Comparison of ENCODE assay signal across 15 cellular contexts in the genomic region with DNA sequence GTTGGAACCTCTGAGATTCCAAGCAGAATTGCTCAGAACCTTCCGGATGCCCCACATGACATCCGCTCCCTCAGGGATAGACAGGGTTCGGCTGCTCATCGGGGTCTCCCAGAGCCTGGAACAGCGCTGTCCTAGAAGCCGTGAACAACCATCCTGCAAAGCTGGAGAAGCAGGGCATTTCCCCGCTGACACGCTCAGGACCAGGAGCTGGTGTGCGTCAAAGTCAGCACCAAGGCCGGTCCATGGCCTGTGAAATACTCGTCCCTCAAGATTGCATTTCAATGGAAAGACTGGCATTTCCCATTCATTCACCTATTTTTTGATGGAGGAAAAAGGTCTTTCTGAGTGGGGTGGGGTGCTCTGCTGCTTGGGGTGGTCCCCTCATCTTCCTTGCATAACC.
"Had no signal": no experiment of that assay in that cellular context is flagged by ENCODE, and none has a peak within 500 bp of the region (broad histone marks: within the 10 kb centered on the region; RNA-seq: fewer than 3 reads in every experiment).

No MANE protein-coding gene starts in this region.

- DNase-seq: activated naive CD4-positive, alpha-beta T cell treated with Interleukin-2 at 50 U/mL for 16 hours; activated naive CD8-positive, alpha-beta T cell treated with anti-CD3 and anti-CD28 coated beads for 36 hours; activated T-cell treated with anti-CD3 and anti-CD28 coated beads, Interleukin-2, amount 50 U/mL, for 24 hours; cerebellar nuclear complex; kidney; retina; T1000; upper lobe of left lung had no signal

- H3K4me3 ChIP-seq: breast epithelium, coronary artery, skin epidermis, thoracic aorta, upper lobe of left lung had no signal

- H3K27ac ChIP-seq: skin epidermis, upper lobe of left lung had no signal

- FAIRE-seq: kidney had no signal

- H3K27me3 ChIP-seq: breast epithelium, upper lobe of left lung had no signal

- H3K36me3 ChIP-seq: breast epithelium, thoracic aorta, upper lobe of left lung had no signal

- ATAC-seq: natural killer cell treated with Interleukin-12 subunit alpha and Interleukin-12 subunit beta and Interleukin-15 and Interleukin-18, amount 100 ng/mL, for 72 hours; stimulated activated memory B cell treated with anti-CD40 and anti-IgM and Interleukin-4, amounts not matched to agents 10 μg/mL and 1 μg/mL and 100 μg/mL, for 72 hours; WTC11 had no signal

- H3K9me3 ChIP-seq: breast epithelium, thoracic aorta, upper lobe of left lung had no signal
